In the genomic region with DNA sequence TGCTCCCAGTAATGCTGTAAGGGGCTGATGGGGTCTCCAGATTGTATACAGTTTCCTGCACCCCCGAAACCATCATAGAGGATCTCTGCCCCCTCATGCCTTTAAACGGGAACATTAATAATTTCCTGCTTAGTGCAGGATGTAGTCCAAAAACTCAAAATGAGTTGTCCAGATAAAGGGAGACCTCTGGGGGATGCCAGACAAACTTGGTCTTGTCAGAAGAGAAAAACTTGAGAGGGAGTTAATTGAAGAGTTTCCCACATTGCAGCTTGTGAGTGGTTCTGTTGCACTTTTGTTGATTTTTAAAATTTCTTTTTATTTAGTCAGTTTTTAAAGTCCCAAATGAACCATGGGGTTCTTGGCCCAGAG, we compare ENCODE assay signal across 24 cellular contexts.
A peak's percentile ranks its signal among the peaks of the same experiment; 100 is the strongest.
DNase-seq lines count a peak whose midpoint lies in the region; ATAC-seq and TF ChIP-seq lines count a peak whose summit lies in the region.
"Had no signal": no experiment of that assay in that cellular context is flagged by ENCODE, and none has a peak within 500 bp of the region (broad histone marks: within the 10 kb centered on the region; RNA-seq: fewer than 3 reads in every experiment).

No MANE protein-coding gene starts in this region.

- BruUV-seq in PC-3 (replicated peaks; lab: Mats Ljungman, UMichigan), result no TSS peak

- peaks cover 7% of the 10 kb centered on the region for H3F3A ChIP-seq in PC-3 (ENCODE audit: low read length, unreplicated experiment)

- H3K27ac Mint-ChIP-seq in stimulated activated naive CD8-positive, alpha-beta T cell treated with anti-CD3 and anti-CD28 coated beads, Interleukin-15, amount 100 ng/mL, for 72 hours, result no peak overlapping the region
- H3K27ac Mint-ChIP-seq: activated CD4-positive, alpha-beta memory T cell treated with anti-CD3 and anti-CD28 coated beads, Interleukin-2, amount 10 ng/mL, durations not matched to agents 7 days and 5 days; activated naive CD8-positive, alpha-beta T cell treated with anti-CD3 and anti-CD28 coated beads, Interleukin-2, amount 50 U/mL, for 24 hours; naive B cell had no signal

- H4K20me1 ChIP-seq in PC-3 (ENCODE audit: low read length), result no peaks in the 10 kb centered on the region

- H3K4me1 ChIP-seq in ACC112 (ENCODE audit: control insufficient read depth, insufficient read depth, low read length, unreplicated experiment) (peaks cover 52% of the 10 kb centered on the region), PC-3 (ENCODE audit: insufficient read depth, low read length) (peaks cover 34% of the 10 kb centered on the region), adrenal gland (replicated peaks in 1 of 2) (peaks cover 14 to 36% of the 10 kb centered on the region in 2 donors)
- H3K4me1 ChIP-seq: spleen had no signal

- no peaks in the 10 kb centered on the region for H3K79me2 ChIP-seq in ACC112 (ENCODE audit: control insufficient read depth, insufficient read depth, low read length, unreplicated experiment)
- H3K79me2 ChIP-seq in PC-3 (ENCODE audit: low read length), result no peaks in the 10 kb centered on the region; the same call in none of the 2 replicates

- peak overlapping the region; percentile 53 for H3K4me2 ChIP-seq in PC-3 (ENCODE audit: low read length)

- no peaks in the 10 kb centered on the region for H3K4me1 Mint-ChIP-seq in stimulated activated naive CD8-positive, alpha-beta T cell treated with anti-CD3 and anti-CD28 coated beads, Interleukin-15, amount 100 ng/mL, for 72 hours
- H3K4me1 Mint-ChIP-seq: activated CD4-positive, alpha-beta memory T cell treated with anti-CD3 and anti-CD28 coated beads, Interleukin-2, amount 10 ng/mL, durations not matched to agents 7 days and 5 days; activated naive CD8-positive, alpha-beta T cell treated with anti-CD3 and anti-CD28 coated beads, Interleukin-2, amount 50 U/mL, for 24 hours; naive B cell had no signal

- no peaks in the 10 kb centered on the region for H3K9me3 Mint-ChIP-seq in stimulated activated naive CD8-positive, alpha-beta T cell treated with anti-CD3 and anti-CD28 coated beads, Interleukin-15, amount 100 ng/mL, for 72 hours
- H3K9me3 Mint-ChIP-seq: activated CD4-positive, alpha-beta memory T cell treated with anti-CD3 and anti-CD28 coated beads, Interleukin-2, amount 10 ng/mL, durations not matched to agents 7 days and 5 days; activated naive CD8-positive, alpha-beta T cell treated with anti-CD3 and anti-CD28 coated beads, Interleukin-2, amount 50 U/mL, for 24 hours had no signal

- WGBS in adrenal gland, 4 donors, result 37 to 62% (median 52%) methylated on average over 2 of the region's 2 CpGs

- H3K4me3 Mint-ChIP-seq in stimulated activated naive CD8-positive, alpha-beta T cell treated with anti-CD3 and anti-CD28 coated beads, Interleukin-15, amount 100 ng/mL, for 72 hours, result no peak overlapping the region
- H3K4me3 Mint-ChIP-seq: activated CD4-positive, alpha-beta memory T cell treated with anti-CD3 and anti-CD28 coated beads, Interleukin-2, amount 10 ng/mL, durations not matched to agents 7 days and 5 days; activated naive CD8-positive, alpha-beta T cell treated with anti-CD3 and anti-CD28 coated beads, Interleukin-2, amount 50 U/mL, for 24 hours; naive B cell had no signal

- ATAC-seq in PC-3, result no peak
- ATAC-seq in stimulated activated naive CD8-positive, alpha-beta T cell treated with anti-CD3 and anti-CD28 coated beads, Interleukin-15, amount 100 ng/mL, for 72 hours, result no peak
- ATAC-seq in GM21737 (IDR thresholded peaks at IDR 0.05; ENCODE audit: unreplicated experiment), result no peak
- ATAC-seq: A549; activated naive CD8-positive, alpha-beta T cell treated with anti-CD3 and anti-CD28 coated beads, Interleukin-2, amount 50 U/mL, for 24 hours; stimulated activated naive CD8-positive, alpha-beta T cell treated with anti-CD3 and anti-CD28 coated beads, Interleukin-15, Interleukin-2, amounts not matched to agents 100 U/mL and 50 U/mL, for 24 hours had no signal

- H3K9me3 ChIP-seq in PC-3 (ENCODE audit: low read length), result no peaks in the 10 kb centered on the region
- H3K9me3 ChIP-seq in adrenal gland (replicated peaks in 1 of 3), result no peaks in the 10 kb centered on the region
- H3K9me3 ChIP-seq: A549, spleen, tibial nerve had no signal

- no peaks in the 10 kb centered on the region for H3K9me2 ChIP-seq in PC-3 (replicated peaks; ENCODE audit: low read length)

- no peak overlapping the region for H2AFZ ChIP-seq in ACC112 (ENCODE audit: low read length, unreplicated experiment)
- H2AFZ ChIP-seq in PC-3 (ENCODE audit: low read length), result no peak overlapping the region

- no peaks in the 10 kb centered on the region for H3K36me3 ChIP-seq in ACC112 (ENCODE audit: insufficient read depth, low read length)
- no peaks in the 10 kb centered on the region for H3K36me3 ChIP-seq in PC-3 (ENCODE audit: low read depth, low read length)
- no peaks in the 10 kb centered on the region for H3K36me3 ChIP-seq in adrenal gland (replicated peaks in 1 of 2)
- H3K36me3 ChIP-seq: spleen, tibial nerve had no signal

- no peak for TF ChIP-seq POLR2A in adrenal gland (IDR thresholded peaks at IDR 0.05)

- intact Hi-C loops in PC-3 (cut with micrococcal nuclease) (loop anchor here (5.0 kb wide), 1 partner anchor 100 kb away; no protein-coding TSS in a partner anchor), dorsolateral prefrontal cortex (cut with DNase I) (loop anchor here (5.0 to 10.0 kb wide), 2 partner anchors 98 to 100 kb away; no protein-coding TSS in a partner anchor), adrenal gland (cut with DNase I) (loop anchor here (5.0 to 10.0 kb wide), 3 partner anchors 88 to 542 kb away; a partner anchor contains a TSS)

- peak overlapping the region; percentile 17 for H3K4me3 ChIP-seq in ACC112 (ENCODE audit: low read depth, low read length)
- no peak overlapping the region for H3K4me3 ChIP-seq in PC-3 (ENCODE audit: low read length)
- H3K4me3 ChIP-seq in dorsolateral prefrontal cortex, result peak overlapping the region in 1 of 59 donors; percentile 25
- no peak overlapping the region for H3K4me3 ChIP-seq in adrenal gland
- H3K4me3 ChIP-seq: A549, spleen, tibial nerve had no signal

- peaks cover 28% of the 10 kb centered on the region for H3K27me3 Mint-ChIP-seq in stimulated activated naive CD8-positive, alpha-beta T cell treated with anti-CD3 and anti-CD28 coated beads, Interleukin-15, amount 100 ng/mL, for 72 hours

- POLR2A ChIA-PET in PC-3 (lab: Charles Lee; ENCODE audit: unreplicated experiment), result no interaction called here

- CTCF ChIA-PET in PC-3 (lab: Charles Lee), result interaction anchor here (1.4 to 2.2 kb wide), 2 partner anchors 102 to 335 kb away, joined by 9 read pairs; no protein-coding TSS in a partner anchor

- TF ChIP-seq CTCF in PC-3 (conservative IDR thresholded peaks at IDR 0.05; ENCODE audit: low read depth, low read length), result no peak
- TF ChIP-seq CTCF in dorsolateral prefrontal cortex (IDR thresholded peaks at IDR 0.05 in 54 of 56, conservative IDR thresholded peaks at IDR 0.05 in 2 of 56; ENCODE audit: low read depth in 1 of 56, partially characterized antibody in 56 of 56), result no peak
- TF ChIP-seq CTCF in adrenal gland (IDR thresholded peaks at IDR 0.05), result no peak

- H3K27me3 ChIP-seq in ACC112 (ENCODE audit: insufficient read depth, low read length) (no peaks in the 10 kb centered on the region), PC-3 (ENCODE audit: low read length) (no peaks in the 10 kb centered on the region), dorsolateral prefrontal cortex (no peaks in the 10 kb centered on the region), layer of hippocampus (ENCODE audit: control insufficient read depth, insufficient read depth, low read length) (no peaks in the 10 kb centered on the region), adrenal gland (no peaks in the 10 kb centered on the region)
- H3K27me3 ChIP-seq: spleen, tibial nerve had no signal

- H3K27ac ChIP-seq in ACC112 (ENCODE audit: low read depth, low read length) (peak overlapping the region; percentile 88), PC-3 (ENCODE audit: low read length) (peak overlapping the region; percentile 92), dorsolateral prefrontal cortex (peak overlapping the region in 41 of 59 donors; percentile 20 to 86 (median 71)), layer of hippocampus (ENCODE audit: low read depth, low read length) (peak overlapping the region; percentile 72), adrenal gland (peak overlapping the region in 2 of 5 donors; percentile 5 to 42)
- H3K27ac ChIP-seq: A549 had no signal

- no peak for DNase-seq in PC-3
- DNase-seq in dorsolateral prefrontal cortex, result no peak
- no peak for DNase-seq in stimulated activated naive CD8-positive, alpha-beta T cell treated with anti-CD3 and anti-CD28 coated beads, Interleukin-15, amount 100 ng/mL, for 72 hours
- no peak for DNase-seq in adrenal gland
- DNase-seq in activated T-cell treated with anti-CD3 and anti-CD28 coated beads, Interleukin-2, amount 50 U/mL, for 1 hour, result no peak
- DNase-seq: activated CD4-positive, alpha-beta memory T cell treated with anti-CD3 and anti-CD28 coated beads, Interleukin-2, amount 10 ng/mL, durations not matched to agents 7 days and 5 days; activated effector memory CD4-positive, alpha-beta T cell treated with anti-CD3 and anti-CD28 coated beads, Interleukin-2, amount 50 U/mL, for 16 hours; activated naive CD8-positive, alpha-beta T cell treated with anti-CD3 and anti-CD28 coated beads, Interleukin-2, amount 50 U/mL, for 24 hours; Calu3; kidney glomerular epithelial cell; mesendoderm; naive B cell; NCI-H1694; NCI-H2171; NCI-H526 treated with DMSO at 0.1 percent for 48 hours; occipital lobe; spleen; stimulated activated CD4-positive, alpha-beta T cell treated with anti-CD3 and anti-CD28 coated beads, Interleukin-4, amount 100 ng/mL, for 24 hours; stimulated activated naive CD8-positive, alpha-beta T cell treated with anti-CD3 and anti-CD28 coated beads, Interleukin-15, Interleukin-2, amounts not matched to agents 100 U/mL and 50 U/mL, for 24 hours had no signal

- peak overlapping the region; percentile 53 for H3K9ac ChIP-seq in PC-3 (ENCODE audit: low read length)
